1 cellular context compared by ENCODE assay signal in genomic region chr10:26445411-26446031, GRCh38.
A peak's percentile ranks its signal among the peaks of the same experiment; 100 is the strongest.
TF ChIP-seq lines count a peak whose summit lies in the region.

No MANE protein-coding gene starts in this region.

TF ChIP-seq in GM12878, 131 proteins besides CTCF, POLR2A, EP300 and RAD21 (continued from another document):
- TF ChIP-seq REST (IDR thresholded peaks at IDR 0.05; ENCODE audit: low read depth, low read length) (no peak), ZBTB33 (IDR thresholded peaks at IDR 0.05) (peak; percentile 97)
